ENCODE assay signal across 30 cellular contexts in genomic region chr18:39845673-39846072, GRCh38.
"Had no signal": no experiment of that assay in that cellular context is flagged by ENCODE, and none has a peak within 500 bp of the region (broad histone marks: within the 10 kb centered on the region; RNA-seq: fewer than 3 reads in every experiment).

No MANE protein-coding gene starts in this region.

- FAIRE-seq: endometrium had no signal

- H3K27ac ChIP-seq: adrenal gland, body of pancreas, cardiac muscle cell, colonic mucosa, esophagus muscularis mucosa, gastroesophageal sphincter had no signal

- H3K36me3 ChIP-seq: adrenal gland, cardiac muscle cell, colonic mucosa, esophagus muscularis mucosa, gastroesophageal sphincter had no signal

- H3K27me3 ChIP-seq: adrenal gland, body of pancreas, cardiac muscle cell, colonic mucosa, esophagus muscularis mucosa, gastroesophageal sphincter had no signal

- H3K9me3 ChIP-seq: adrenal gland, body of pancreas, colonic mucosa, esophagus muscularis mucosa, gastroesophageal sphincter had no signal

- DNase-seq: activated CD4-positive, alpha-beta memory T cell treated with anti-CD3 and anti-CD28 coated beads for 36 hours; activated CD4-positive, alpha-beta T cell treated with anti-CD3 and anti-CD28 coated beads for 36 hours; activated CD4-positive, alpha-beta T cell treated with anti-CD3 and anti-CD28 coated beads, Interleukin-2, amount 10 ng/mL, durations not matched to agents 24 days and 14 days; activated CD4-positive, CD25-positive, alpha-beta regulatory T cell; activated CD4-positive, CD25-positive, alpha-beta regulatory T cell treated with anti-CD3 and anti-CD28 coated beads, Interleukin-2, amount 50 U/mL, for 72 hours; activated CD8-positive, alpha-beta memory T cell treated with anti-CD3 and anti-CD28 coated beads, Interleukin-2, amount 10 ng/mL, durations not matched to agents 7 days and 5 days; activated CD8-positive, alpha-beta memory T cell treated with anti-CD3 and anti-CD28 coated beads, Interleukin-2, amount 50 U/mL, for 4 hours; activated CD8-positive, alpha-beta T cell treated with anti-CD3 and anti-CD28 coated beads, Interleukin-2, amount 10 ng/mL, durations not matched to agents 7 days and 5 days; activated effector memory CD4-positive, alpha-beta T cell treated with anti-CD3 and anti-CD28 coated beads, Interleukin-2, amount 50 U/mL, for 16 hours; activated naive CD4-positive, alpha-beta T cell treated with anti-CD3 and anti-CD28 coated beads for 36 hours; activated naive CD8-positive, alpha-beta T cell treated with anti-CD3 and anti-CD28 coated beads for 36 hours; activated naive CD8-positive, alpha-beta T cell treated with anti-CD3 and anti-CD28 coated beads, Interleukin-2, amount 50 U/mL, for 24 hours; activated T-cell treated with anti-CD3 and anti-CD28 coated beads, Interleukin-2, amount 50 U/mL, for 1 hour; activated T-cell treated with anti-CD3 and anti-CD28 coated beads, Interleukin-2, amount 50 U/mL, for 48 hours; amygdala; aorta; body of pancreas; central memory CD4-positive, alpha-beta T cell; cerebellar nuclear complex; effector CD8-positive, alpha-beta T cell; foreskin melanocyte; T-helper 1 cell; T-helper 17 cell; T1000 had no signal

- H3K4me3 ChIP-seq: adrenal gland, body of pancreas, cardiac muscle cell, colonic mucosa, esophagus muscularis mucosa, gastroesophageal sphincter had no signal

- ATAC-seq: activated CD4-positive, alpha-beta T cell treated with anti-CD3 and anti-CD28 coated beads for 36 hours; activated CD8-positive, alpha-beta memory T cell treated with anti-CD3 and anti-CD28 coated beads, Interleukin-2, amount 10 ng/mL, durations not matched to agents 7 days and 5 days; activated CD8-positive, alpha-beta T cell treated with anti-CD3 and anti-CD28 coated beads, Interleukin-2, amount 10 ng/mL, durations not matched to agents 7 days and 5 days; activated naive CD8-positive, alpha-beta T cell treated with anti-CD3 and anti-CD28 coated beads, Interleukin-2, amount 50 U/mL, for 24 hours; body of pancreas; T-helper 17 cell had no signal

- H3K4me1 ChIP-seq: adrenal gland, colonic mucosa had no signal
